In genomic region chr5:53980061-53980460, GRCh38 we compare ENCODE assay signal across 28 cellular contexts.
"Had no signal": no experiment of that assay in that cellular context is flagged by ENCODE, and none has a peak within 500 bp of the region (broad histone marks: within the 10 kb centered on the region; RNA-seq: fewer than 3 reads in every experiment).

No MANE protein-coding gene starts in this region.

- H3K27me3 Mint-ChIP-seq: stimulated activated memory B cell treated with anti-CD40 and anti-IgM and Interleukin-4, amounts not matched to agents 10 μg/mL and 1 μg/mL and 100 μg/mL, for 72 hours; stimulated activated naive B cell treated with anti-CD40 and anti-IgM and Interleukin-4, amounts not matched to agents 10 μg/mL and 1 μg/mL and 100 μg/mL, for 72 hours; stimulated activated naive CD8-positive, alpha-beta T cell treated with anti-CD3 and anti-CD28 coated beads, Interleukin-15, amount 100 ng/mL, for 72 hours; stimulated activated naive CD8-positive, alpha-beta T cell treated with anti-CD3 and anti-CD28 coated beads, Interleukin-15, Interleukin-2, amounts not matched to agents 100 ng/mL and 50 ng/mL, for 24 hours; type B pancreatic cell had no signal

- H3K4me3 ChIP-seq: stomach, suprapubic skin, testis, thoracic aorta, thyroid gland, tibial artery, tibial nerve, transverse colon, upper lobe of left lung, upper lobe of right lung, uterus, vagina had no signal

- DNase-seq: stimulated activated CD4-positive, alpha-beta T cell treated with anti-CD3 and anti-CD28 coated beads, Interleukin-2, amount 100 ng/mL, for 48 hours; stimulated activated CD4-positive, alpha-beta T cell treated with anti-CD3 and anti-CD28 coated beads, Interleukin-4, amount 100 ng/mL, for 1 hour; stimulated activated CD4-positive, alpha-beta T cell treated with anti-CD3 and anti-CD28 coated beads, Interleukin-4, amount 100 ng/mL, for 4 hours; stimulated activated CD8-positive, alpha-beta memory T cell treated with anti-CD3 and anti-CD28 coated beads, Interleukin-4, amount 100 ng/mL, for 48 hours; stimulated activated naive B cell treated with anti-CD40 and anti-IgM and Interleukin-4, amounts not matched to agents 10 μg/mL and 1 μg/mL and 100 μg/mL, for 72 hours; stimulated activated naive CD4-positive, alpha-beta T cell; stimulated activated naive CD4-positive, alpha-beta T cell treated with Interleukin-2 at 50 U/mL for 16 hours; stimulated activated naive CD8-positive, alpha-beta T cell treated with anti-CD3 and anti-CD28 coated beads, Interleukin-15, amount 100 ng/mL, for 72 hours; stimulated activated naive CD8-positive, alpha-beta T cell treated with anti-CD3 and anti-CD28 coated beads, Interleukin-15, Interleukin-2, amounts not matched to agents 100 U/mL and 50 U/mL, for 24 hours; stomach; substantia nigra; testis; thyroid gland; tibial artery; transverse colon; trophoblast cell; upper lobe of left lung; upper lobe of right lung; uterus had no signal

- H3K4me1 Mint-ChIP-seq: stimulated activated effector memory CD8-positive, alpha-beta T cell treated with anti-CD3 and anti-CD28 coated beads, Interleukin-12 subunit alpha, Interleukin-12 subunit beta, amount 100 ng/mL, for 72 hours; stimulated activated memory B cell treated with anti-CD40 and anti-IgM and Interleukin-4, amounts not matched to agents 10 μg/mL and 1 μg/mL and 100 μg/mL, for 72 hours; stimulated activated naive B cell treated with anti-CD40 and anti-IgM and Interleukin-4, amounts not matched to agents 10 μg/mL and 1 μg/mL and 100 μg/mL, for 72 hours; stimulated activated naive CD8-positive, alpha-beta T cell treated with anti-CD3 and anti-CD28 coated beads, Interleukin-15, amount 100 ng/mL, for 72 hours had no signal

- FAIRE-seq: urothelium cell line had no signal

- H3K9me3 ChIP-seq: stomach, suprapubic skin, testis, thoracic aorta, thyroid gland, tibial artery, transverse colon, upper lobe of left lung, upper lobe of right lung, uterus, vagina had no signal

- H3K4me3 Mint-ChIP-seq: stimulated activated effector memory CD8-positive, alpha-beta T cell treated with anti-CD3 and anti-CD28 coated beads, Interleukin-12 subunit alpha, Interleukin-12 subunit beta, amount 100 ng/mL, for 72 hours; stimulated activated memory B cell treated with anti-CD40 and anti-IgM and Interleukin-4, amounts not matched to agents 10 μg/mL and 1 μg/mL and 100 μg/mL, for 72 hours; stimulated activated naive B cell treated with anti-CD40 and anti-IgM and Interleukin-4, amounts not matched to agents 10 μg/mL and 1 μg/mL and 100 μg/mL, for 72 hours; stimulated activated naive CD8-positive, alpha-beta T cell treated with anti-CD3 and anti-CD28 coated beads, Interleukin-15, amount 100 ng/mL, for 72 hours; stimulated activated naive CD8-positive, alpha-beta T cell treated with anti-CD3 and anti-CD28 coated beads, Interleukin-15, Interleukin-2, amounts not matched to agents 100 ng/mL and 50 ng/mL, for 24 hours; type B pancreatic cell had no signal

- H3K4me1 ChIP-seq: stomach, testis, thyroid gland, tibial artery, tibial nerve, transverse colon, upper lobe of left lung, upper lobe of right lung, uterus, vagina had no signal

- H3K36me3 ChIP-seq: stomach, suprapubic skin, thoracic aorta, thyroid gland, tibial artery, tibial nerve, transverse colon, upper lobe of left lung, upper lobe of right lung, uterus, vagina had no signal

- H3K27ac ChIP-seq: stomach, suprapubic skin, testis, thoracic aorta, thyroid gland, tibial artery, tibial nerve, transverse colon, upper lobe of left lung, upper lobe of right lung, uterus, vagina had no signal

- H3K9me3 Mint-ChIP-seq: stimulated activated effector memory CD8-positive, alpha-beta T cell treated with anti-CD3 and anti-CD28 coated beads, Interleukin-12 subunit alpha, Interleukin-12 subunit beta, amount 100 ng/mL, for 72 hours had no signal

- H3K27me3 ChIP-seq: stomach, suprapubic skin, testis, thyroid gland, tibial artery, tibial nerve, transverse colon, upper lobe of left lung, upper lobe of right lung, uterus, vagina had no signal

- ATAC-seq: stimulated activated effector memory CD8-positive, alpha-beta T cell treated with anti-CD3 and anti-CD28 coated beads, Interleukin-12 subunit alpha, Interleukin-12 subunit beta, amount 100 ng/mL, for 72 hours; stimulated activated memory B cell treated with anti-CD40 and anti-IgM and Interleukin-4, amounts not matched to agents 10 μg/mL and 1 μg/mL and 100 μg/mL, for 72 hours; stimulated activated naive B cell treated with anti-CD40 and anti-IgM and Interleukin-4, amounts not matched to agents 10 μg/mL and 1 μg/mL and 100 μg/mL, for 72 hours; stimulated activated naive CD8-positive, alpha-beta T cell treated with anti-CD3 and anti-CD28 coated beads, Interleukin-15, amount 100 ng/mL, for 72 hours; stimulated activated naive CD8-positive, alpha-beta T cell treated with anti-CD3 and anti-CD28 coated beads, Interleukin-15, Interleukin-2, amounts not matched to agents 100 U/mL and 50 U/mL, for 24 hours; upper lobe of right lung had no signal

- H3K36me3 Mint-ChIP-seq: stimulated activated effector memory CD8-positive, alpha-beta T cell treated with anti-CD3 and anti-CD28 coated beads, Interleukin-12 subunit alpha, Interleukin-12 subunit beta, amount 100 ng/mL, for 72 hours had no signal

- H3K27ac Mint-ChIP-seq: stimulated activated effector memory CD8-positive, alpha-beta T cell treated with anti-CD3 and anti-CD28 coated beads, Interleukin-12 subunit alpha, Interleukin-12 subunit beta, amount 100 ng/mL, for 72 hours; stimulated activated memory B cell treated with anti-CD40 and anti-IgM and Interleukin-4, amounts not matched to agents 10 μg/mL and 1 μg/mL and 100 μg/mL, for 72 hours; stimulated activated naive B cell treated with anti-CD40 and anti-IgM and Interleukin-4, amounts not matched to agents 10 μg/mL and 1 μg/mL and 100 μg/mL, for 72 hours; stimulated activated naive CD8-positive, alpha-beta T cell treated with anti-CD3 and anti-CD28 coated beads, Interleukin-15, amount 100 ng/mL, for 72 hours; stimulated activated naive CD8-positive, alpha-beta T cell treated with anti-CD3 and anti-CD28 coated beads, Interleukin-15, Interleukin-2, amounts not matched to agents 100 ng/mL and 50 ng/mL, for 24 hours; type B pancreatic cell had no signal
